ENCODE assay signal across 8 cellular contexts in the genomic region with DNA sequence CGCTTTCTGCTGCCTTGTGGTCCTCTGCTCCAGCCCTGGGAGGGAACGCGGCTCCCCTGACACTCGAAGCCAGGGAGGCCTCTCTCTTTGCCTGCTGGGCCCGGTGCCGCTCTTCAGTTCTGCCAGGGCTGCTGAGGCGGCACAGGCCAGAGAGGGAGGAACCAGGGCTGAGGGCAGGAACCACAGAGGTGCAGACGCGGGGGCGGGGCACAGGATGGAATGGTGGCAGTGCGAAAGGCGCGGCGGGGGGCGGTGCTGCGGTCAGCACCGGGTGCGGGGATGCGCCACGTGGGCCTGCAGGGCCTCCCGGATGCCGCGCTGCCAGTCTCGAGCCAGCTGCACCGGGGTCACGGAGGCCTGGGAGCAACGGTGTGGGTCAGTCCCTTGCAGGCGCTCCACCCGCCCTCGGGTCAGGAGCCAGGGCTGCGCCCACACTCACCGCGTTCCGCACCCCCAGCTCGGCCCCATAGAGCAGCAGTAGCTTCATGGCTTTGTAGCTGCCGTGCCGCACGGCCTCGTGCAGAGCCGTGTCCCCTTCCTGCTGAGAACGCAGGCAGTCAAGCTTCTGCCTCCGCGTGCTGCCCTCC. TPM values are rescaled to one million over a fixed set of nuclear protein-coding genes. Genes with fewer than 3 reads are reported as not detected.
DNase-seq lines count a peak whose midpoint lies in the region; ATAC-seq and TF ChIP-seq lines count a peak whose summit lies in the region.

No MANE protein-coding gene starts in this region.

- peaks cover 13% of the 10 kb centered on the region for H4K20me1 ChIP-seq in DND-41 (ENCODE audit: insufficient read depth, low read length)

- H3K4me3 ChIP-seq in DND-41 (ENCODE audit: low read depth in 1 of 2, low read length in 2 of 2): no peak overlapping the region
- peak overlapping the region; percentile 38 for H3K4me3 ChIP-seq in effector memory CD4-positive, alpha-beta T cell (ENCODE audit: insufficient read depth, low read depth, low read length, poor library complexity, severe bottlenecking)
- H3K4me3 ChIP-seq in prostate gland: no peak overlapping the region

- H3K4me1 ChIP-seq in DND-41 (ENCODE audit: insufficient read depth, low read length): no peaks in the 10 kb centered on the region
- H3K4me1 ChIP-seq in effector memory CD4-positive, alpha-beta T cell (ENCODE audit: control insufficient read depth, insufficient read depth, low read length, poor library complexity, severe bottlenecking): peaks cover 18% of the 10 kb centered on the region
- no peaks in the 10 kb centered on the region for H3K4me1 ChIP-seq in prostate gland (replicated peaks)

- H3K27ac ChIP-seq in DND-41 (ENCODE audit: low read length): no peak overlapping the region
- peak overlapping the region; percentile 56 for H3K27ac ChIP-seq in effector memory CD4-positive, alpha-beta T cell (ENCODE audit: insufficient read depth, low read length, poor library complexity, severe bottlenecking)
- H3K27ac ChIP-seq in prostate gland: no peak overlapping the region

- H3K79me2 ChIP-seq in DND-41 (ENCODE audit: insufficient read depth, low read length): no peaks in the 10 kb centered on the region

- H3K27me3 ChIP-seq in DND-41 (ENCODE audit: insufficient read depth, low read length, poor library complexity): no peaks in the 10 kb centered on the region
- no peaks in the 10 kb centered on the region for H3K27me3 ChIP-seq in effector memory CD4-positive, alpha-beta T cell (replicated peaks; ENCODE audit: control insufficient read depth, insufficient read depth, low read length, poor library complexity, severe bottlenecking)
- no peaks in the 10 kb centered on the region for H3K27me3 ChIP-seq in prostate gland (replicated peaks; ENCODE audit: insufficient read depth)

- H3K4me2 ChIP-seq in DND-41 (ENCODE audit: insufficient read depth, low read length): no peak overlapping the region

- H3K9ac ChIP-seq in DND-41 (ENCODE audit: low read depth, low read length): no peak overlapping the region

- 32% methylated on average over 41 of the region's 43 CpGs for WGBS in prostate gland

- DNase-seq in DND-41 (peak; percentile 21), prostate gland (ENCODE audit: low spot score) (no peak), NCI-H1105 (lab: John Stamatoyannopoulos, UW) (no peak)
- peak; percentile 64 to 79 for DNase-seq in activated CD4-positive, alpha-beta T cell treated with anti-CD3 and anti-CD28 coated beads for 24 hours (ENCODE audit: low read depth in 2 of 2)
- peak; percentile 66 to 74 (median 74) for DNase-seq in effector memory CD4-positive, alpha-beta T cell
- peak; percentile 68 for DNase-seq in stimulated activated CD4-positive, alpha-beta T cell treated with anti-CD3 and anti-CD28 coated beads, Interleukin-2, amount 100 ng/mL, for 48 hours

- H3K36me3 ChIP-seq in DND-41 (ENCODE audit: insufficient read depth, low read length) (peaks cover 58% of the 10 kb centered on the region), prostate gland (no peaks in the 10 kb centered on the region)
- H3K36me3 ChIP-seq in effector memory CD4-positive, alpha-beta T cell (ENCODE audit: control insufficient read depth, insufficient read depth, low read length): peaks cover under 1% of the 10 kb centered on the region

- peak; percentile 23; the same call in 1 of the 3 replicates for ATAC-seq in DND-41 (ENCODE audit: insufficient read depth, low read depth)
- ATAC-seq in HG02798 (IDR thresholded peaks at IDR 0.05; ENCODE audit: poor library complexity, unreplicated experiment): peak; percentile 78
- ATAC-seq in HG02852 (IDR thresholded peaks at IDR 0.05; ENCODE audit: unreplicated experiment): no peak

- H3K9me3 ChIP-seq in DND-41 (ENCODE audit: insufficient read depth, low read length, severe bottlenecking) (no peaks in the 10 kb centered on the region), prostate gland (no peaks in the 10 kb centered on the region)
- H3K9me3 ChIP-seq in effector memory CD4-positive, alpha-beta T cell (ENCODE audit: control insufficient read depth, low read length): no peaks in the 10 kb centered on the region

- intact Hi-C loops in prostate gland (cut with DNase I): no loop called here

- TF ChIP-seq CTCF in DND-41 (IDR thresholded peaks at IDR 0.05; ENCODE audit: borderline replicate concordance, extremely low read depth, low read length, poor library complexity, severe bottlenecking): no peak
- TF ChIP-seq CTCF in prostate gland (IDR thresholded peaks at IDR 0.05): no peak

- no peak for TF ChIP-seq POLR2A in prostate gland (IDR thresholded peaks at IDR 0.05)

- H2AFZ ChIP-seq in DND-41 (ENCODE audit: low read depth, low read length): no peak overlapping the region

RNA-seq across cellular contexts. Expression of gene ANKRD23, which starts 4.4 kb away (rescaled TPM):
- total RNA-seq in prostate gland: 10 to 100 TPM; 11.4 to 15.2 TPM

RNA-seq across cellular contexts. Expression of gene ANKRD39, which starts 18.4 kb away (rescaled TPM):
- 10 to 100 TPM; 21.2 to 38.7 TPM for total RNA-seq in prostate gland

RNA-seq across cellular contexts. Expression of gene CNNM3, which starts 23.3 kb away (rescaled TPM):
- 10 to 100 TPM; 29.7 to 29.8 TPM for total RNA-seq in prostate gland

RNA-seq across cellular contexts. Expression of gene SEMA4C, which starts 30.5 kb away (rescaled TPM):
- 10 to 100 TPM; 35.8 to 45.9 TPM for total RNA-seq in prostate gland

Comparison
In these comparisons a context has a peak if more than half of its experiments do, and no peak if none do; other contexts are left out.
1. DNase-seq: peak in DND-41 (single experiment), activated CD4-positive, alpha-beta T cell treated with anti-CD3 and anti-CD28 coated beads for 24 hours (2 of 2), effector memory CD4-positive, alpha-beta T cell (3 of 3) and stimulated activated CD4-positive, alpha-beta T cell treated with anti-CD3 and anti-CD28 coated beads, Interleukin-2, amount 100 ng/mL, for 48 hours (2 of 2); none in prostate gland (single experiment) and NCI-H1105 (single experiment).